Comparison of ENCODE assay signal across 2 cellular contexts in genomic region chr19:33010891-33011290, GRCh38. TPM values are rescaled to one million over a fixed set of nuclear protein-coding genes. Genes with fewer than 3 reads are reported as not detected.
"Had no signal": no experiment of that assay in that cellular context is flagged by ENCODE, and none has a peak within 500 bp of the region (broad histone marks: within the 10 kb centered on the region; RNA-seq: fewer than 3 reads in every experiment).

No MANE protein-coding gene starts in this region.

RNA-seq across cellular contexts. Expression of gene FAAP24, which starts 38.8 kb away (rescaled TPM):
- total RNA-seq: ascending aorta had no signal

RNA-seq across cellular contexts. Expression of gene RHPN2, which starts 53.8 kb away (rescaled TPM):
- total RNA-seq: ascending aorta, T-helper 17 cell had no signal
